15 cellular contexts compared by ENCODE assay signal in genomic region chr13:100330662-100331061, GRCh38.
DNase-seq lines count a peak whose midpoint lies in the region; FAIRE-seq and TF ChIP-seq lines count a peak whose summit lies in the region.
"Had no signal": no experiment of that assay in that cellular context is flagged by ENCODE, and none has a peak within 500 bp of the region (broad histone marks: within the 10 kb centered on the region; RNA-seq: fewer than 3 reads in every experiment).

No MANE protein-coding gene starts in this region.

- TF ChIP-seq CTCF in bronchial epithelial cell (IDR thresholded peaks at IDR 0.05; ENCODE audit: insufficient read depth, low read length, severe bottlenecking) (no peak), fibroblast of the aortic adventitia (IDR thresholded peaks at IDR 0.05; ENCODE audit: insufficient read depth, low read length) (no peak)

- H3K36me3 ChIP-seq in bronchial epithelial cell (ENCODE audit: control insufficient read depth, insufficient read depth, low read length) = no peaks in the 10 kb centered on the region

- DNase-seq in LHCN-M2 (ENCODE audit: low read depth) (peak; percentile 8), bronchial epithelial cell (ENCODE audit: low read depth) (peak; percentile 5), fibroblast of the aortic adventitia (ENCODE audit: low read depth) (peak; percentile 25), renal cortical epithelial cell (ENCODE audit: low read depth) (peak; percentile 27), HuH-7 (ENCODE audit: low spot score) (no peak)
- no peak for DNase-seq in stimulated activated naive CD4-positive, alpha-beta T cell treated with Interleukin-2 at 50 U/mL for 16 hours (lab: John Stamatoyannopoulos, UW)
- DNase-seq in activated effector memory CD4-positive, alpha-beta T cell treated with anti-CD3 and anti-CD28 coated beads, Interleukin-2, amount 50 U/mL, for 16 hours = no peak
- DNase-seq: ACHN, COR-L47, NCI-H1417, NCI-H187 treated with DMSO at 0.1 percent for 48 hours, NCI-H345, NCI-H526, SHP77 treated with DMSO at 0.1 percent for 48 hours had no signal

- no peak overlapping the region for H3K4me3 ChIP-seq in bronchial epithelial cell (ENCODE audit: low read depth, low read length)
- H3K4me3 ChIP-seq in fibroblast of the aortic adventitia (ENCODE audit: low read depth, low read length) = no peak overlapping the region
- H3K4me3 ChIP-seq: GM23338 had no signal

- FAIRE-seq in bronchial epithelial cell (lab: Jason Lieb, UNC) = no peak

- no peaks in the 10 kb centered on the region for H3K27me3 ChIP-seq in bronchial epithelial cell (ENCODE audit: control insufficient read depth, insufficient read depth, low read length)

Comparison
In these comparisons a context has a peak if more than half of its experiments do, and no peak if none do; other contexts are left out.
1. DNase-seq: peak in LHCN-M2 (single experiment), bronchial epithelial cell (single experiment), fibroblast of the aortic adventitia (single experiment) and renal cortical epithelial cell (single experiment); none in stimulated activated naive CD4-positive, alpha-beta T cell treated with Interleukin-2 at 50 U/mL for 16 hours (single experiment), HuH-7 (single experiment) and activated effector memory CD4-positive, alpha-beta T cell treated with anti-CD3 and anti-CD28 coated beads, Interleukin-2, amount 50 U/mL, for 16 hours (single experiment).